24 cellular contexts compared by ENCODE assay signal in genomic region chr3:139425745-139426400, GRCh38. TPM values are rescaled to one million over a fixed set of nuclear protein-coding genes. Genes with fewer than 3 reads are reported as not detected.
"Had no signal": no experiment of that assay in that cellular context is flagged by ENCODE, and none has a peak within 500 bp of the region (broad histone marks: within the 10 kb centered on the region; RNA-seq: fewer than 3 reads in every experiment).

No MANE protein-coding gene starts in this region.

- H3K36me3 ChIP-seq: right atrium auricular region, upper lobe of right lung, vagina had no signal

- H3K4me1 Mint-ChIP-seq: neural crest cell; stimulated activated naive CD8-positive, alpha-beta T cell treated with anti-CD3 and anti-CD28 coated beads, Interleukin-15, amount 100 ng/mL, for 72 hours had no signal

- H3K27me3 Mint-ChIP-seq: dendritic cell treated with granulocyte-macrophage colony-stimulating factor and Interleukin-4, amounts not matched to agents 40 ng/mL and 50 ng/mL, for 4 days; effector memory CD8-positive, alpha-beta T cell; stimulated activated naive B cell treated with anti-CD40 and anti-IgM and Interleukin-4, amounts not matched to agents 10 μg/mL and 1 μg/mL and 100 μg/mL, for 72 hours; stimulated activated naive CD8-positive, alpha-beta T cell treated with anti-CD3 and anti-CD28 coated beads, Interleukin-15, amount 100 ng/mL, for 72 hours had no signal

- H3K4me3 Mint-ChIP-seq: dendritic cell treated with granulocyte-macrophage colony-stimulating factor and Interleukin-4, amounts not matched to agents 40 ng/mL and 50 ng/mL, for 4 days; effector memory CD8-positive, alpha-beta T cell; natural killer cell; neural crest cell; stimulated activated naive B cell treated with anti-CD40 and anti-IgM and Interleukin-4, amounts not matched to agents 10 μg/mL and 1 μg/mL and 100 μg/mL, for 72 hours; stimulated activated naive CD8-positive, alpha-beta T cell treated with anti-CD3 and anti-CD28 coated beads, Interleukin-15, amount 100 ng/mL, for 72 hours had no signal

- ATAC-seq: effector memory CD8-positive, alpha-beta T cell; left cardiac atrium; natural killer cell; stimulated activated naive B cell treated with anti-CD40 and anti-IgM and Interleukin-4, amounts not matched to agents 10 μg/mL and 1 μg/mL and 100 μg/mL, for 72 hours; stimulated activated naive CD8-positive, alpha-beta T cell treated with anti-CD3 and anti-CD28 coated beads, Interleukin-15, amount 100 ng/mL, for 72 hours; upper lobe of right lung had no signal

- H3K9me3 Mint-ChIP-seq: dendritic cell treated with granulocyte-macrophage colony-stimulating factor and Interleukin-4, amounts not matched to agents 40 ng/mL and 50 ng/mL, for 4 days; effector memory CD8-positive, alpha-beta T cell; natural killer cell; neural crest cell; stimulated activated naive B cell treated with anti-CD40 and anti-IgM and Interleukin-4, amounts not matched to agents 10 μg/mL and 1 μg/mL and 100 μg/mL, for 72 hours; stimulated activated naive CD8-positive, alpha-beta T cell treated with anti-CD3 and anti-CD28 coated beads, Interleukin-15, amount 100 ng/mL, for 72 hours had no signal

- H3K27ac ChIP-seq: epithelial cell of prostate, esophagus muscularis mucosa, right atrium auricular region, sigmoid colon, skin epidermis, testis, tibial nerve, upper lobe of right lung, vagina had no signal

- H3K4me3 ChIP-seq: esophagus muscularis mucosa, right atrium auricular region, sigmoid colon, skin epidermis, testis, tibial nerve, upper lobe of right lung, vagina had no signal

- H3K27me3 ChIP-seq: esophagus muscularis mucosa, right atrium auricular region, sigmoid colon, testis, tibial nerve, upper lobe of right lung, vagina had no signal

- H3K9me3 ChIP-seq: esophagus muscularis mucosa, right atrium auricular region, sigmoid colon, testis, tibial nerve, upper lobe of right lung, vagina had no signal

- H3K36me3 Mint-ChIP-seq: natural killer cell had no signal

- DNase-seq: effector memory CD8-positive, alpha-beta T cell; kidney; left cardiac atrium; natural killer cell; sigmoid colon; stimulated activated CD4-positive, alpha-beta T cell treated with anti-CD3 and anti-CD28 coated beads, Interleukin-2, amount 100 ng/mL, for 24 hours; stimulated activated CD4-positive, alpha-beta T cell treated with anti-CD3 and anti-CD28 coated beads, Interleukin-4, amount 100 ng/mL, for 4 hours; stimulated activated naive B cell treated with anti-CD40 and anti-IgM and Interleukin-4, amounts not matched to agents 10 μg/mL and 1 μg/mL and 100 μg/mL, for 72 hours; stimulated activated naive CD8-positive, alpha-beta T cell treated with anti-CD3 and anti-CD28 coated beads, Interleukin-15, amount 100 ng/mL, for 72 hours; testis; upper lobe of right lung had no signal

- H3K27ac Mint-ChIP-seq: dendritic cell treated with granulocyte-macrophage colony-stimulating factor and Interleukin-4, amounts not matched to agents 40 ng/mL and 50 ng/mL, for 4 days; effector memory CD8-positive, alpha-beta T cell; natural killer cell; stimulated activated naive B cell treated with anti-CD40 and anti-IgM and Interleukin-4, amounts not matched to agents 10 μg/mL and 1 μg/mL and 100 μg/mL, for 72 hours; stimulated activated naive CD8-positive, alpha-beta T cell treated with anti-CD3 and anti-CD28 coated beads, Interleukin-15, amount 100 ng/mL, for 72 hours had no signal

- H3K4me1 ChIP-seq: sigmoid colon, testis, tibial nerve, upper lobe of right lung, vagina had no signal

RNA-seq across cellular contexts. Expression of gene RBP2, which starts 50.4 kb away (rescaled TPM):
- total RNA-seq: esophagus muscularis mucosa, fibroblast of villous mesenchyme, kidney, left cardiac atrium, lung microvascular endothelial cell, natural killer cell, neural crest cell, osteocyte, right atrium auricular region, sigmoid colon, subcutaneous adipose tissue, testis, tibial nerve, vagina had no signal
- polyA plus RNA-seq: liver had no signal
